Comparison of ENCODE assay signal across 21 cellular contexts in genomic region chr18:8443505-8443904, GRCh38.
DNase-seq lines count a peak whose midpoint lies in the region; ATAC-seq and TF ChIP-seq lines count a peak whose summit lies in the region.
"Had no signal": no experiment of that assay in that cellular context is flagged by ENCODE, and none has a peak within 500 bp of the region (broad histone marks: within the 10 kb centered on the region; RNA-seq: fewer than 3 reads in every experiment).

No MANE protein-coding gene starts in this region.

- no peaks in the 10 kb centered on the region for H3K9me3 ChIP-seq in RWPE2 (ENCODE audit: severe bottlenecking)
- H3K9me3 ChIP-seq: HAP-1, SK-N-SH had no signal

- H3K36me3 ChIP-seq in RWPE2 (ENCODE audit: low read depth): no peaks in the 10 kb centered on the region
- H3K36me3 ChIP-seq: HAP-1 had no signal

- peak; percentile 27 for DNase-seq in HT1080 (ENCODE audit: low read depth)
- DNase-seq in RWPE2 (ENCODE audit: low spot score): no peak
- DNase-seq in fibroblast of peridontal ligament (ENCODE audit: extremely low read depth): peak; percentile 8
- peak; percentile 19 for DNase-seq in stromal cell of bone marrow (ENCODE audit: low read depth)
- no peak for DNase-seq in NCI-H2196 treated with DMSO at 0.1 percent for 48 hours (lab: John Stamatoyannopoulos, UW; ENCODE audit: unreplicated experiment)
- no peak for DNase-seq in stimulated activated CD4-positive, alpha-beta T cell treated with anti-CD3 and anti-CD28 coated beads, Interleukin-2, amount 100 ng/mL, for 48 hours
- DNase-seq: DMS79, KG1, NCI-H1092 treated with DMSO at 0.1 percent for 48 hours, NCI-H146, NCI-H2029, NCI-H2171, NCI-H446, NCI-H526, SHP77 treated with DMSO at 0.1 percent for 48 hours, SK-N-SH had no signal

- peaks cover 6% of the 10 kb centered on the region for H3K4me1 ChIP-seq in RWPE2 (ENCODE audit: insufficient read depth, poor library complexity, severe bottlenecking)
- H3K4me1 ChIP-seq: A549, HAP-1 had no signal

- no peak overlapping the region for H3K27ac ChIP-seq in RWPE2 (ENCODE audit: poor library complexity, severe bottlenecking)
- H3K27ac ChIP-seq: A549, HL-60 had no signal

- no peak overlapping the region for H3K4me3 ChIP-seq in RWPE2 (ENCODE audit: severe bottlenecking)
- H3K4me3 ChIP-seq: A549, GM23338, HAP-1 had no signal

- no peaks in the 10 kb centered on the region for H3K27me3 ChIP-seq in RWPE2 (ENCODE audit: insufficient read depth, poor library complexity, severe bottlenecking)

- no peak for TF ChIP-seq CTCF in RWPE2 (IDR thresholded peaks at IDR 0.05; ENCODE audit: poor library complexity, severe bottlenecking)

- ATAC-seq in RWPE2 (ENCODE audit: low read depth) (peak; percentile 42; the same call in 1 of the 3 replicates), HG02840 (IDR thresholded peaks at IDR 0.05; ENCODE audit: low FRiP score, unreplicated experiment) (no peak)
- ATAC-seq: A549, GM23338 had no signal

Comparison
In these comparisons a context has a peak if more than half of its experiments do, and no peak if none do; other contexts are left out.
1. DNase-seq: peak in HT1080 (single experiment), fibroblast of peridontal ligament (single experiment) and stromal cell of bone marrow (single experiment); none in RWPE2 (single experiment), NCI-H2196 treated with DMSO at 0.1 percent for 48 hours (single experiment) and stimulated activated CD4-positive, alpha-beta T cell treated with anti-CD3 and anti-CD28 coated beads, Interleukin-2, amount 100 ng/mL, for 48 hours (0 of 2).